In the genomic region with DNA sequence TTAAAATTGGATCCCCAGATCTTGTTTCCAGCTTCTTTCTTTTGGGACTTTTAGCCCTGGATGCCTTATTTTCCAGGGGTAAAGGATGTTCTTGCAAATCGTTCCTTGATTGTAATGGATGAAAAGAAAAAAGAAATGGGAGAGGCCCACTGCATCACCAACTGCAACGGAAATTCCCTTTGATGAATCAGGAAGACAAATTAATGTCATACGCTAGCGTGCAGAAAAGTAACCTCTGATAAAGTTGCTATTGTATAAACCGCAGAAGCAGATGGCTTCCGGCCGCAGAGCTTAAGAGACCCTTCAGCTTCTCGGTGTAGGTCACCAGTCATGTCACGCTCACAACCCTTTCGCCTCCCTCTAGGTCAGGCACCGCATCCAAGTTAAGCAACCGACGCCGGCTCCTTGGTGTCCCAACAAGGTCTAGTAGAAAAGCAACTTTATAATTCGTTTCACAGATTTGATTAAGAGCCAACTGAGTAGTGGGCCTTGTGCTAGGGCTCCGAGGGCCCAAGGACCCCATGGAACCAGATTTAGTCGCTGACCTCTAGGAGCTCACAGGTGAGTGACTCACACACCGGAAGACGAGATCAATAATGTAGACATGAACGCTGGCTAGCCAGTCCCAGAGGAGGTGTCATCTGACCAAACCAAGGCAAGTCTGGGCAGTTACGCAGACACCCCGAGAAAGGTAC, we compare ENCODE assay signal across 1 cellular context.
A peak's percentile ranks its signal among the peaks of the same experiment; 100 is the strongest.
TF ChIP-seq lines count a peak whose summit lies in the region.

No MANE protein-coding gene starts in this region.

TF ChIP-seq in HepG2, 621 proteins besides CTCF, POLR2A, EP300 and RAD21 (continued from another document and continues in another):
- TF ChIP-seq ZNF362 (CRISPR knock-in tag; IDR thresholded peaks at IDR 0.05; ENCODE audit: borderline replicate concordance) (no peak), IKZF5 (CRISPR knock-in tag; IDR thresholded peaks at IDR 0.05) (no peak), TEAD2 (CRISPR knock-in tag; IDR thresholded peaks at IDR 0.05) (no peak), NR2F6 (IDR thresholded peaks at IDR 0.05) (peak; percentile 45; the same call in 1 of the 2 replicates), NR2F6 (CRISPR knock-in tag; IDR thresholded peaks at IDR 0.05) (peak; percentile 48; the same call in 1 of the 2 replicates), KLF9 (CRISPR knock-in tag; IDR thresholded peaks at IDR 0.05; ENCODE audit: low read depth) (no peak), RXRA (CRISPR knock-in tag; IDR thresholded peaks at IDR 0.05) (0 out of 2 replicates have a peak, but pooled peaks have one; percentile 42), ZNF446 (CRISPR knock-in tag; IDR thresholded peaks at IDR 0.05) (no peak), PHF20 (CRISPR knock-in tag; IDR thresholded peaks at IDR 0.05) (peak; percentile 73; the same call in 1 of the 2 replicates), ZBTB42 (CRISPR knock-in tag; IDR thresholded peaks at IDR 0.05) (no peak), PHF8 (CRISPR knock-in tag; IDR thresholded peaks at IDR 0.05) (peak; percentile 56), CEBPB (IDR thresholded peaks at IDR 0.05; ENCODE audit: borderline replicate concordance, low read depth, low read length) (no peak), ZZZ3 (CRISPR knock-in tag; IDR thresholded peaks at IDR 0.05; ENCODE audit: borderline replicate concordance) (peak; percentile 59; the same call in 1 of the 2 replicates), CREB1 (IDR thresholded peaks at IDR 0.05) (peak; percentile 52; the same call in 1 of the 2 replicates), CREB1 (CRISPR knock-in tag; IDR thresholded peaks at IDR 0.05) (no peak), ZNF510 (CRISPR knock-in tag; IDR thresholded peaks at IDR 0.05; ENCODE audit: low read depth) (no peak), ZNF335 (CRISPR knock-in tag; IDR thresholded peaks at IDR 0.05) (no peak), DNMT1 (CRISPR knock-in tag; IDR thresholded peaks at IDR 0.05) (no peak), SP140L (CRISPR knock-in tag; IDR thresholded peaks at IDR 0.05; ENCODE audit: borderline replicate concordance) (no peak), GATAD1 (CRISPR knock-in tag; IDR thresholded peaks at IDR 0.05) (no peak), TFDP2 (CRISPR knock-in tag; IDR thresholded peaks at IDR 0.05) (no peak), ZNF343 (CRISPR knock-in tag; IDR thresholded peaks at IDR 0.05) (no peak), KAT7 (CRISPR knock-in tag; IDR thresholded peaks at IDR 0.05; ENCODE audit: borderline replicate concordance) (no peak), ZNF383 (CRISPR knock-in tag; IDR thresholded peaks at IDR 0.05; ENCODE audit: borderline replicate concordance) (no peak), SUZ12 (IDR thresholded peaks at IDR 0.05; ENCODE audit: low read depth, low read length) (no peak), DPF2 (CRISPR knock-in tag; IDR thresholded peaks at IDR 0.05; ENCODE audit: borderline replicate concordance, low read depth) (no peak), YEATS2 (CRISPR knock-in tag; IDR thresholded peaks at IDR 0.05; ENCODE audit: borderline replicate concordance) (0 out of 2 replicates have a peak, but pooled peaks have one; percentile 73), ZNF891 (CRISPR knock-in tag; IDR thresholded peaks at IDR 0.05) (no peak), PAF1 (CRISPR knock-in tag; IDR thresholded peaks at IDR 0.05) (no peak), JUNB (CRISPR knock-in tag; IDR thresholded peaks at IDR 0.05; ENCODE audit: borderline replicate concordance) (no peak; the same call in 1 of the 2 replicates), AGO1 (IDR thresholded peaks at IDR 0.05; ENCODE audit: low read depth, low read length, poor library complexity, severe bottlenecking) (no peak), TGIF2 (CRISPR knock-in tag; IDR thresholded peaks at IDR 0.05) (no peak), ISX (CRISPR knock-in tag; conservative IDR thresholded peaks at IDR 0.05) (0 out of 2 replicates have a peak, but pooled peaks have one; percentile 31), ZNF674 (CRISPR knock-in tag; IDR thresholded peaks at IDR 0.05; ENCODE audit: low read depth) (no peak), MED13 (CRISPR knock-in tag; IDR thresholded peaks at IDR 0.05) (no peak), SAP130 (CRISPR knock-in tag; IDR thresholded peaks at IDR 0.05; ENCODE audit: low read depth) (peak; percentile 81), ARID2 (CRISPR knock-in tag; IDR thresholded peaks at IDR 0.05; ENCODE audit: borderline replicate concordance) (no peak), NFAT5 (CRISPR knock-in tag; IDR thresholded peaks at IDR 0.05) (0 out of 2 replicates have a peak, but pooled peaks have one; percentile 20), SOX13 (IDR thresholded peaks at IDR 0.05) (no peak), SOX13 (CRISPR knock-in tag; conservative IDR thresholded peaks at IDR 0.05 in 1 of 2, IDR thresholded peaks at IDR 0.05 in 1 of 2) (0 out of 4 replicates have a peak, but pooled peaks of 1 of the 2 experiments have one; percentile 14), RBAK (CRISPR knock-in tag; IDR thresholded peaks at IDR 0.05) (no peak), ZNF274 (CRISPR knock-in tag; IDR thresholded peaks at IDR 0.05) (no peak), PCBP2 (optimal IDR thresholded peaks at IDR 0.05; ENCODE audit: low read depth, low read length, poor library complexity, severe bottlenecking) (no peak), GABPB1 (CRISPR knock-in tag; IDR thresholded peaks at IDR 0.05) (no peak), POLR2G (IDR thresholded peaks at IDR 0.05; ENCODE audit: low read depth, low read length) (peak; percentile 62), ZKSCAN1 (IDR thresholded peaks at IDR 0.05; ENCODE audit: low read length) (no peak), TAF1 (CRISPR knock-in tag; IDR thresholded peaks at IDR 0.05) (peak; percentile 70), PRPF4 (IDR thresholded peaks at IDR 0.05; ENCODE audit: low read depth, low read length, poor library complexity, severe bottlenecking) (no peak), CBX5 (CRISPR knock-in tag; IDR thresholded peaks at IDR 0.05; ENCODE audit: borderline replicate concordance) (no peak; the same call in 1 of the 2 replicates), ZNF564 (CRISPR knock-in tag; IDR thresholded peaks at IDR 0.05) (no peak; the same call in 1 of the 2 replicates), ZBTB26 (CRISPR knock-in tag; IDR thresholded peaks at IDR 0.05; ENCODE audit: borderline replicate concordance) (0 out of 2 replicates have a peak, but pooled peaks have one; percentile 12), TRIM24 (CRISPR knock-in tag; IDR thresholded peaks at IDR 0.05) (no peak)
- TF ChIP-seq, protein P1, sequence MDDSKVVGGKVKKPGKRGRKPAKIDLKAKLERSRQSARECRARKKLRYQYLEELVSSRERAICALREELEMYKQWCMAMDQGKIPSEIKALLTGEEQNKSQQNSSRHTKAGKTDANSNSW (CRISPR knock-in tag; IDR thresholded peaks at IDR 0.05; ENCODE audit: borderline replicate concordance): no peak
- TF ChIP-seq, protein P2, sequence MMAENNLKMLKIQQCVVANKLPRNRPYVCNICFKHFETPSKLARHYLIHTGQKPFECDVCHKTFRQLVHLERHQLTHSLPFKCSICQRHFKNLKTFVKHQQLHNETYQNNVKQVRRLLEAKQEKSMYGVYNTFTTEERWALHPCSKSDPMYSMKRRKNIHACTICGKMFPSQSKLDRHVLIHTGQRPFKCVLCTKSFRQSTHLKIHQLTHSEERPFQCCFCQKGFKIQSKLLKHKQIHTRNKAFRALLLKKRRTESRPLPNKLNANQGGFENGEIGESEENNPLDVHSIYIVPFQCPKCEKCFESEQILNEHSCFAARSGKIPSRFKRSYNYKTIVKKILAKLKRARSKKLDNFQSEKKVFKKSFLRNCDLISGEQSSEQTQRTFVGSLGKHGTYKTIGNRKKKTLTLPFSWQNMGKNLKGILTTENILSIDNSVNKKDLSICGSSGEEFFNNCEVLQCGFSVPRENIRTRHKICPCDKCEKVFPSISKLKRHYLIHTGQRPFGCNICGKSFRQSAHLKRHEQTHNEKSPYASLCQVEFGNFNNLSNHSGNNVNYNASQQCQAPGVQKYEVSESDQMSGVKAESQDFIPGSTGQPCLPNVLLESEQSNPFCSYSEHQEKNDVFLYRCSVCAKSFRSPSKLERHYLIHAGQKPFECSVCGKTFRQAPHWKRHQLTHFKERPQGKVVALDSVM (CRISPR knock-in tag; IDR thresholded peaks at IDR 0.05): no peak
